Comparison of ENCODE assay signal across 10 cellular contexts in genomic region chr6:3884007-3884745, GRCh38. TPM values are rescaled to one million over a fixed set of nuclear protein-coding genes. Genes with fewer than 3 reads are reported as not detected.
DNase-seq lines count a peak whose midpoint lies in the region; ATAC-seq, FAIRE-seq and TF ChIP-seq lines count a peak whose summit lies in the region.
"Had no signal": no experiment of that assay in that cellular context is flagged by ENCODE, and none has a peak within 500 bp of the region (broad histone marks: within the 10 kb centered on the region; RNA-seq: fewer than 3 reads in every experiment).

No MANE protein-coding gene starts in this region.

- H3K27me3 Mint-ChIP-seq in activated T-helper 2 cell treated with anti-CD3 and anti-CD28 coated beads, Interferon-gamma antibody, Interleukin-2, Interleukin-4, amounts not matched to agents 10 μg/mL and 5 μg/mL and 100 μg/mL, durations not matched to agents 14 hours and 24 hours and 36 hours (ENCODE audit: low read depth) = peaks cover 6% of the 10 kb centered on the region

- intact Hi-C loops in body of pancreas (cut with DNase I) = loop anchor here (10.0 kb wide), 1 partner anchor 51 kb away; no protein-coding TSS in a partner anchor
- intact Hi-C loops in left colon (cut with DNase I, micrococcal nuclease) = no loop called here
- intact Hi-C loops in activated T-helper 2 cell treated with anti-CD3 and anti-CD28 coated beads, Interferon-gamma antibody, Interleukin-2, Interleukin-4, amounts not matched to agents 10 μg/mL and 5 μg/mL and 100 μg/mL, durations not matched to agents 14 hours and 24 hours and 36 hours (cut with micrococcal nuclease) = no loop called here

- no peak for TF ChIP-seq CTCF in body of pancreas (IDR thresholded peaks at IDR 0.05)

- TF ChIP-seq POLR2A in body of pancreas (IDR thresholded peaks at IDR 0.05) = no peak

- H3K4me3 ChIP-seq in body of pancreas = no peak overlapping the region

- H3K4me1 ChIP-seq in body of pancreas = no peaks in the 10 kb centered on the region

- H3K36me3 ChIP-seq in body of pancreas (replicated peaks in 1 of 2; ENCODE audit: insufficient read depth in 1 of 2, low read depth in 2 of 2) = no peaks in the 10 kb centered on the region

- H3K27ac Mint-ChIP-seq in activated T-helper 2 cell treated with anti-CD3 and anti-CD28 coated beads, Interferon-gamma antibody, Interleukin-2, Interleukin-4, amounts not matched to agents 10 μg/mL and 5 μg/mL and 100 μg/mL, durations not matched to agents 14 hours and 24 hours and 36 hours = no peak overlapping the region
- H3K27ac Mint-ChIP-seq: activated naive CD8-positive, alpha-beta T cell treated with anti-CD3 and anti-CD28 coated beads, Interleukin-2, amount 10 ng/mL, durations not matched to agents 7 days and 5 days had no signal

- DNase-seq in NCI-H2227 (lab: John Stamatoyannopoulos, UW; ENCODE audit: unreplicated experiment) = peak; percentile 22
- no peak for DNase-seq in NCI-H2227 treated with DMSO at 0.1 percent for 48 hours (lab: John Stamatoyannopoulos, UW)
- DNase-seq in body of pancreas = peak in 3 of 4 donors; percentile 26 to 40 (median 36)
- no peak for DNase-seq in left colon
- DNase-seq in urothelium cell line (ENCODE audit: low spot score) = peak; percentile 72
- DNase-seq in activated CD4-positive, CD25-positive, alpha-beta regulatory T cell treated with anti-CD3 and anti-CD28 coated beads, Interleukin-2, amount 50 U/mL, for 72 hours = no peak
- DNase-seq in activated T-helper 2 cell treated with anti-CD3 and anti-CD28 coated beads, Interferon-gamma antibody, Interleukin-2, Interleukin-4, amounts not matched to agents 10 μg/mL and 5 μg/mL and 100 μg/mL, durations not matched to agents 14 hours and 24 hours and 36 hours (ENCODE audit: low spot score) = no peak
- DNase-seq: activated naive CD8-positive, alpha-beta T cell treated with anti-CD3 and anti-CD28 coated beads, Interleukin-2, amount 10 ng/mL, durations not matched to agents 7 days and 5 days had no signal

- ATAC-seq in body of pancreas (peak; percentile 51), left colon (peak; percentile 20), GM21447 (IDR thresholded peaks at IDR 0.05; ENCODE audit: unreplicated experiment) (no peak)

- H3K9me3 Mint-ChIP-seq in activated T-helper 2 cell treated with anti-CD3 and anti-CD28 coated beads, Interferon-gamma antibody, Interleukin-2, Interleukin-4, amounts not matched to agents 10 μg/mL and 5 μg/mL and 100 μg/mL, durations not matched to agents 14 hours and 24 hours and 36 hours = no peaks in the 10 kb centered on the region
- H3K9me3 Mint-ChIP-seq: activated naive CD8-positive, alpha-beta T cell treated with anti-CD3 and anti-CD28 coated beads, Interleukin-2, amount 10 ng/mL, durations not matched to agents 7 days and 5 days had no signal

- no peaks in the 10 kb centered on the region for H3K9me3 ChIP-seq in body of pancreas

- WGBS in body of pancreas, 2 donors = 59 to 63% methylated on average over 6 of the region's 6 CpGs

- no peaks in the 10 kb centered on the region for H3K27me3 ChIP-seq in body of pancreas

- H3K4me3 Mint-ChIP-seq in activated T-helper 2 cell treated with anti-CD3 and anti-CD28 coated beads, Interferon-gamma antibody, Interleukin-2, Interleukin-4, amounts not matched to agents 10 μg/mL and 5 μg/mL and 100 μg/mL, durations not matched to agents 14 hours and 24 hours and 36 hours (ENCODE audit: low read depth) = no peak overlapping the region
- H3K4me3 Mint-ChIP-seq: activated naive CD8-positive, alpha-beta T cell treated with anti-CD3 and anti-CD28 coated beads, Interleukin-2, amount 10 ng/mL, durations not matched to agents 7 days and 5 days had no signal

- H3K27ac ChIP-seq in body of pancreas = peak overlapping the region in 2 of 4 donors; percentile 2 to 30

- H3K4me1 Mint-ChIP-seq in activated T-helper 2 cell treated with anti-CD3 and anti-CD28 coated beads, Interferon-gamma antibody, Interleukin-2, Interleukin-4, amounts not matched to agents 10 μg/mL and 5 μg/mL and 100 μg/mL, durations not matched to agents 14 hours and 24 hours and 36 hours (ENCODE audit: low read depth) = no peaks in the 10 kb centered on the region
- H3K4me1 Mint-ChIP-seq: activated naive CD8-positive, alpha-beta T cell treated with anti-CD3 and anti-CD28 coated beads, Interleukin-2, amount 10 ng/mL, durations not matched to agents 7 days and 5 days had no signal

- FAIRE-seq in urothelium cell line (lab: Jason Lieb, UNC) = no peak
- FAIRE-seq: TTC549 had no signal

- no peaks in the 10 kb centered on the region for H3K36me3 Mint-ChIP-seq in activated T-helper 2 cell treated with anti-CD3 and anti-CD28 coated beads, Interferon-gamma antibody, Interleukin-2, Interleukin-4, amounts not matched to agents 10 μg/mL and 5 μg/mL and 100 μg/mL, durations not matched to agents 14 hours and 24 hours and 36 hours (ENCODE audit: low read depth)
- H3K36me3 Mint-ChIP-seq: activated naive CD8-positive, alpha-beta T cell treated with anti-CD3 and anti-CD28 coated beads, Interleukin-2, amount 10 ng/mL, durations not matched to agents 7 days and 5 days had no signal

RNA-seq across cellular contexts. Expression of gene FAM50B, which starts 35.0 kb away (rescaled TPM):
- 10 to 100 TPM in 1 of 2 donors, 1 to 10 TPM in 1; 9.9 to 15.6 TPM for total RNA-seq in body of pancreas
- 1 to 10 TPM; 2.7 to 5.1 TPM for total RNA-seq in left colon
- 9.1 and 10.0 TPM in 2 replicates for total RNA-seq in activated T-helper 2 cell treated with anti-CD3 and anti-CD28 coated beads, Interferon-gamma antibody, Interleukin-2, Interleukin-4, amounts not matched to agents 10 μg/mL and 5 μg/mL and 100 μg/mL, durations not matched to agents 14 hours and 24 hours and 36 hours

Comparison
In these comparisons a context has a peak if more than half of its experiments do, and no peak if none do; other contexts are left out.
1. DNase-seq: peak in NCI-H2227 (single experiment), body of pancreas (3 of 4) and urothelium cell line (single experiment); none in NCI-H2227 treated with DMSO at 0.1 percent for 48 hours (single experiment), left colon (0 of 2), activated CD4-positive, CD25-positive, alpha-beta regulatory T cell treated with anti-CD3 and anti-CD28 coated beads, Interleukin-2, amount 50 U/mL, for 72 hours (single experiment) and activated T-helper 2 cell treated with anti-CD3 and anti-CD28 coated beads, Interferon-gamma antibody, Interleukin-2, Interleukin-4, amounts not matched to agents 10 μg/mL and 5 μg/mL and 100 μg/mL, durations not matched to agents 14 hours and 24 hours and 36 hours (single experiment).